Comparison of ENCODE assay signal across 11 cellular contexts in the genomic region with DNA sequence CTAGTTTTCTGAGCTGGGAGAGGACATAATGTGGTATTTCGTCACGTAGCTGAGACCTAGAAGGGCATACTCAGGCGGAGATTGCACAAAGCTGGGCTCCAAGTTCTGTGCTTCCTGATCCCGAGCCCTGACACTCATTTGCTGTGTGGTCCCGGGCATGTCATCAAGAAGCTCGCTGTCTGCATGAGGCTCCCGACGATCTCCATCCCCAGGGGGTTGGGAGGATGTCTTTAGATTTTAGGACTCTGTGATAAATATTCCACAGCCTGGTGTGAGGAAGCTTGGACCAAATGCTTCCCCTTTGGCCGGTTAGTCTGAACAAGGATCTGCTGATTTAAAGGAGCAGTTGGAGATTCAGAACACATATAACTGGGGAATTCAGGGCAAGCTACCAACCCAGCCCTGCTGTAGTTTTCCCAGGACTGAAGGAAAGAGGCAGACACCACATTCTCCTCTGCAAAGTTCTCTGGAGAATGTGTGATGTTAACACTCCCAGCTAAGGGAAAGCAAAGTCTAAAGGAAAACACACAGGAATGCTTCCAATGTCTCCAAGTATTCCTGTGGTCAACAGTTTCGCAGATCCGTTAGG. TPM values are rescaled to one million over a fixed set of nuclear protein-coding genes. Genes with fewer than 3 reads are reported as not detected.
DNase-seq lines count a peak whose midpoint lies in the region; ATAC-seq, FAIRE-seq and TF ChIP-seq lines count a peak whose summit lies in the region.
"Had no signal": no experiment of that assay in that cellular context is flagged by ENCODE, and none has a peak within 500 bp of the region (broad histone marks: within the 10 kb centered on the region; RNA-seq: fewer than 3 reads in every experiment).

No MANE protein-coding gene starts in this region.

- H3K4me3 ChIP-seq in HFF-Myc (replicated peaks; ENCODE audit: low read depth, low read length) (peak overlapping the region; percentile 59), lower lobe of right lung (peak overlapping the region; percentile 4), stomach smooth muscle (ENCODE audit: low read length in 2 of 2) (peak overlapping the region; percentile 72 to 92)

- FAIRE-seq in GM19239 (lab: Jason Lieb, UNC), result no peak
- FAIRE-seq: RCC 7860 had no signal

- TF ChIP-seq CTCF in HFF-Myc (IDR thresholded peaks at IDR 0.05; ENCODE audit: low read depth, low read length, missing control alignments) (no peak), chondrocyte (IDR thresholded peaks at IDR 0.05) (no peak), lower lobe of right lung (IDR thresholded peaks at IDR 0.05) (no peak)

- H3K36me3 ChIP-seq in lower lobe of right lung, result no peaks in the 10 kb centered on the region
- H3K36me3 ChIP-seq in stomach smooth muscle (ENCODE audit: control insufficient read depth in 2 of 2, insufficient read depth in 2 of 2, low read length in 2 of 2), result no peaks in the 10 kb centered on the region

- H3K27me3 ChIP-seq in lower lobe of right lung (ENCODE audit: low read depth), result no peaks in the 10 kb centered on the region
- H3K27me3 ChIP-seq in stomach smooth muscle (ENCODE audit: control insufficient read depth in 1 of 2, insufficient read depth in 2 of 2, low read length in 2 of 2), result no peaks in the 10 kb centered on the region

- peaks cover 90% of the 10 kb centered on the region for H3K4me1 Mint-ChIP-seq in chondrocyte (ENCODE audit: low read depth)

- peak overlapping the region; percentile 98 for H3K27ac Mint-ChIP-seq in chondrocyte (ENCODE audit: unreplicated experiment)

- H3K9me3 ChIP-seq in lower lobe of right lung, result no peaks in the 10 kb centered on the region
- H3K9me3 ChIP-seq in stomach smooth muscle (ENCODE audit: control insufficient read depth in 2 of 2, low read length in 2 of 2), result no peaks in the 10 kb centered on the region

- H3K4me1 ChIP-seq in lower lobe of right lung (peaks cover 12% of the 10 kb centered on the region), stomach smooth muscle (ENCODE audit: control insufficient read depth, insufficient read depth, low read length) (peaks cover 50% of the 10 kb centered on the region)

- peak; percentile 56 to 57 for ATAC-seq in lower lobe of right lung

- H3K9me3 Mint-ChIP-seq in chondrocyte (ENCODE audit: low read depth), result no peaks in the 10 kb centered on the region

- intact Hi-C loops in lower lobe of right lung (cut with DNase I), result no loop called here

- peaks cover 5% of the 10 kb centered on the region for H3K36me3 Mint-ChIP-seq in chondrocyte (ENCODE audit: low read depth)

- H3K27ac ChIP-seq in lower lobe of right lung, result peak overlapping the region; percentile 76
- peak overlapping the region; percentile 93 for H3K27ac ChIP-seq in stomach smooth muscle (ENCODE audit: low read length)

- H3K4me3 Mint-ChIP-seq in chondrocyte (ENCODE audit: unreplicated experiment), result peak overlapping the region; percentile 70

- H3K27me3 Mint-ChIP-seq in chondrocyte (ENCODE audit: low read depth), result no peaks in the 10 kb centered on the region

- no peak for DNase-seq in HFF-Myc (ENCODE audit: extremely low read depth, low read depth)
- no peak for DNase-seq in chondrocyte (ENCODE audit: low spot score)
- DNase-seq in lower lobe of right lung, result no peak
- no peak for DNase-seq in retina
- DNase-seq in GM19239 (ENCODE audit: insufficient read length, low spot score), result no peak
- DNase-seq in NCI-H69 (lab: John Stamatoyannopoulos, UW), result no peak
- DNase-seq in HuH-7 (ENCODE audit: low spot score), result no peak
- DNase-seq: activated CD8-positive, alpha-beta memory T cell treated with anti-CD3 and anti-CD28 coated beads for 24 hours; effector CD4-positive, alpha-beta T cell had no signal

- peak overlapping the region; percentile 80 to 84 for H3K9ac ChIP-seq in stomach smooth muscle (ENCODE audit: low read length in 2 of 2)

RNA-seq across cellular contexts. Expression of a gene that starts 2.3 kb away (rescaled TPM):
- total RNA-seq in chondrocyte (7.4 to 23.2 TPM (median 22.3 TPM) in 3 replicates), lower lobe of right lung (1.2 TPM)

Comparison
In these comparisons a context has a peak if more than half of its experiments do, and no peak if none do; other contexts are left out.
1. H3K4me3 ChIP-seq: peak in every context shown above with its lines; median percentile 82 in stomach smooth muscle; 59 in HFF-Myc; 4 in lower lobe of right lung.